Comparison of ENCODE assay signal across 1 cellular context in genomic region chr3:156843071-156843808, GRCh38.
TF ChIP-seq lines count a peak whose summit lies in the region.

No MANE protein-coding gene starts in this region.

TF ChIP-seq in HepG2, 621 proteins besides CTCF, POLR2A, EP300 and RAD21 (continued from another document):
- no peak for TF ChIP-seq ATF7 (IDR thresholded peaks at IDR 0.05)
- no peak for TF ChIP-seq ATF7 (CRISPR knock-in tag; IDR thresholded peaks at IDR 0.05)
- TF ChIP-seq ZNF761 (CRISPR knock-in tag; conservative IDR thresholded peaks at IDR 0.05) = no peak
- TF ChIP-seq ZNF589 (CRISPR knock-in tag; conservative IDR thresholded peaks at IDR 0.05) = no peak
- TF ChIP-seq CENPT (CRISPR knock-in tag; IDR thresholded peaks at IDR 0.05; ENCODE audit: low read depth) = no peak
- TF ChIP-seq ZNF235 (CRISPR knock-in tag; IDR thresholded peaks at IDR 0.05; ENCODE audit: borderline replicate concordance) = no peak
- no peak for TF ChIP-seq RBM39 (IDR thresholded peaks at IDR 0.05; ENCODE audit: low read depth, low read length, poor library complexity, severe bottlenecking)
